ENCODE assay signal across 20 cellular contexts in genomic region chr13:43136940-43137574, GRCh38.
A peak's percentile ranks its signal among the peaks of the same experiment; 100 is the strongest.
DNase-seq lines count a peak whose midpoint lies in the region; ATAC-seq and TF ChIP-seq lines count a peak whose summit lies in the region.
"Had no signal": no experiment of that assay in that cellular context is flagged by ENCODE, and none has a peak within 500 bp of the region (broad histone marks: within the 10 kb centered on the region; RNA-seq: fewer than 3 reads in every experiment).

No MANE protein-coding gene starts in this region.

- no peak for ATAC-seq in heart right ventricle
- ATAC-seq: body of pancreas; CD8-positive, alpha-beta T cell; stimulated activated memory B cell treated with anti-CD40 and anti-IgM and Interleukin-4, amounts not matched to agents 10 μg/mL and 1 μg/mL and 100 μg/mL, for 72 hours had no signal

- H3K9me2 ChIP-seq in Karpas-422 (replicated peaks; ENCODE audit: insufficient read depth, low read length): no peaks in the 10 kb centered on the region

- no peaks in the 10 kb centered on the region for H3K9me3 ChIP-seq in Karpas-422 (ENCODE audit: low read length)
- H3K9me3 ChIP-seq in neural progenitor cell (ENCODE audit: low read depth): no peaks in the 10 kb centered on the region
- no peaks in the 10 kb centered on the region for H3K9me3 ChIP-seq in heart right ventricle
- H3K9me3 ChIP-seq: body of pancreas, colonic mucosa, pancreas, thoracic aorta had no signal

- no peaks in the 10 kb centered on the region for H3K79me2 ChIP-seq in Karpas-422 (ENCODE audit: low read length)
- no peaks in the 10 kb centered on the region for H3K79me2 ChIP-seq in neural progenitor cell (ENCODE audit: low read depth)

- H2AFZ ChIP-seq in Karpas-422 (ENCODE audit: low read length) (0 out of 2 replicates have a peak overlapping the region, but pooled peaks have one; percentile 7), neural progenitor cell (replicated peaks) (peak overlapping the region; percentile 43)

- DNase-seq in GM03348 (ENCODE audit: low spot score) (peak; percentile 6), Karpas-422 (no peak), glutamatergic neuron (peak; percentile 55), neural progenitor cell (ENCODE audit: low spot score) (no peak), coronary artery (ENCODE audit: low spot score) (no peak), heart right ventricle (no peak)
- DNase-seq in activated CD4-positive, alpha-beta T cell treated with anti-CD3 and anti-CD28 coated beads, Interleukin-2, amount 50 U/mL, for 4 hours: no peak
- DNase-seq: activated CD4-positive, alpha-beta T cell treated with anti-CD3 and anti-CD28 coated beads for 4 hours; body of pancreas; CD8-positive, alpha-beta T cell; colonic mucosa; NCI-H1417; NCI-H2107; NCI-H526 treated with DMSO at 0.1 percent for 48 hours; pancreas had no signal

- H3K36me3 Mint-ChIP-seq in glutamatergic neuron (ENCODE audit: unreplicated experiment): no peaks in the 10 kb centered on the region
- H3K36me3 Mint-ChIP-seq in neural progenitor cell: no peaks in the 10 kb centered on the region
- H3K36me3 Mint-ChIP-seq: CD8-positive, alpha-beta T cell; stimulated activated memory B cell treated with anti-CD40 and anti-IgM and Interleukin-4, amounts not matched to agents 10 μg/mL and 1 μg/mL and 100 μg/mL, for 72 hours had no signal

- peaks cover 18% of the 10 kb centered on the region for H3K4me1 ChIP-seq in Karpas-422 (ENCODE audit: low read length)
- peaks cover 19% of the 10 kb centered on the region for H3K4me1 ChIP-seq in neural progenitor cell
- H3K4me1 ChIP-seq in heart right ventricle: peaks cover 0 to 6% (median 0%) of the 10 kb centered on the region in 9 donors
- H3K4me1 ChIP-seq: body of pancreas, colonic mucosa, pancreas had no signal

- peaks cover 17% of the 10 kb centered on the region for H3F3A ChIP-seq in neural progenitor cell (ENCODE audit: low read depth)

- TF ChIP-seq CTCF in glutamatergic neuron (IDR thresholded peaks at IDR 0.05; ENCODE audit: partially characterized antibody, unreplicated experiment) (no peak), neural progenitor cell (IDR thresholded peaks at IDR 0.05) (no peak), coronary artery (IDR thresholded peaks at IDR 0.05) (no peak), heart right ventricle (IDR thresholded peaks at IDR 0.05) (no peak)

- H3K4me2 ChIP-seq in Karpas-422 (ENCODE audit: low read depth, low read length, poor library complexity, severe bottlenecking) (no peak overlapping the region), neural progenitor cell (no peak overlapping the region)

- H4K20me1 ChIP-seq in Karpas-422 (ENCODE audit: insufficient read depth, low read depth, low read length) (no peaks in the 10 kb centered on the region), neural progenitor cell (ENCODE audit: low read depth) (no peaks in the 10 kb centered on the region)

- H3K4me1 Mint-ChIP-seq in glutamatergic neuron (ENCODE audit: low read depth, unreplicated experiment) (peaks cover 44% of the 10 kb centered on the region), neural progenitor cell (peaks cover 20% of the 10 kb centered on the region)
- H3K4me1 Mint-ChIP-seq: stimulated activated memory B cell treated with anti-CD40 and anti-IgM and Interleukin-4, amounts not matched to agents 10 μg/mL and 1 μg/mL and 100 μg/mL, for 72 hours had no signal

- H3K27ac Mint-ChIP-seq in glutamatergic neuron (ENCODE audit: unreplicated experiment) (peak overlapping the region; percentile 66), neural progenitor cell (no peak overlapping the region)
- H3K27ac Mint-ChIP-seq: activated naive CD8-positive, alpha-beta T cell; activated T-helper 1 cell treated with anti-CD3 and anti-CD28 coated beads, Interleukin-12 subunit alpha, Interleukin-12 subunit beta, Interleukin-2, Interleukin-4 antibody, amounts not matched to agents 30 ng/mL and 10 ng/mL and 1 ng/mL, durations not matched to agents 14 hours and 24 hours and 36 hours; CD8-positive, alpha-beta T cell; stimulated activated memory B cell treated with anti-CD40 and anti-IgM and Interleukin-4, amounts not matched to agents 10 μg/mL and 1 μg/mL and 100 μg/mL, for 72 hours had no signal

- intact Hi-C loops in heart right ventricle (cut with DNase I): loop anchor here in 2 of 10 donors (10.0 kb wide), 6 partner anchors 172 to 542 kb away; no protein-coding TSS in a partner anchor

- H3K9ac ChIP-seq in Karpas-422 (ENCODE audit: low read length) (no peak overlapping the region), neural progenitor cell (no peak overlapping the region)

- H3K4me3 ChIP-seq in Karpas-422 (ENCODE audit: low read length): no peak overlapping the region
- no peak overlapping the region for H3K4me3 ChIP-seq in neural progenitor cell
- no peak overlapping the region for H3K4me3 ChIP-seq in coronary artery
- no peak overlapping the region for H3K4me3 ChIP-seq in heart right ventricle
- H3K4me3 ChIP-seq: body of pancreas, colonic mucosa, lung, pancreas, thoracic aorta had no signal

- H3K27me3 Mint-ChIP-seq in glutamatergic neuron (ENCODE audit: unreplicated experiment) (peaks cover 8% of the 10 kb centered on the region), neural progenitor cell (ENCODE audit: insufficient read depth, low read depth) (peaks cover 8% of the 10 kb centered on the region)

- H3K36me3 ChIP-seq in Karpas-422 (ENCODE audit: insufficient read depth, low read length) (no peaks in the 10 kb centered on the region), neural progenitor cell (no peaks in the 10 kb centered on the region), heart right ventricle (no peaks in the 10 kb centered on the region)
- H3K36me3 ChIP-seq: colonic mucosa, pancreas, thoracic aorta had no signal

- H3K9me3 Mint-ChIP-seq in glutamatergic neuron (ENCODE audit: unreplicated experiment) (peaks cover 16% of the 10 kb centered on the region), neural progenitor cell (no peaks in the 10 kb centered on the region)
- H3K9me3 Mint-ChIP-seq: activated T-helper 1 cell treated with anti-CD3 and anti-CD28 coated beads, Interleukin-12 subunit alpha, Interleukin-12 subunit beta, Interleukin-2, Interleukin-4 antibody, amounts not matched to agents 30 ng/mL and 10 ng/mL and 1 ng/mL, durations not matched to agents 14 hours and 24 hours and 36 hours; CD8-positive, alpha-beta T cell; stimulated activated memory B cell treated with anti-CD40 and anti-IgM and Interleukin-4, amounts not matched to agents 10 μg/mL and 1 μg/mL and 100 μg/mL, for 72 hours had no signal

- 54 to 66% methylated on average over 7 of the region's 7 CpGs for WGBS in heart right ventricle, 2 donors

- no peak overlapping the region for H3K4me3 Mint-ChIP-seq in glutamatergic neuron (ENCODE audit: unreplicated experiment)
- H3K4me3 Mint-ChIP-seq in neural progenitor cell: no peak overlapping the region
- H3K4me3 Mint-ChIP-seq: activated naive CD8-positive, alpha-beta T cell; activated T-helper 1 cell treated with anti-CD3 and anti-CD28 coated beads, Interleukin-12 subunit alpha, Interleukin-12 subunit beta, Interleukin-2, Interleukin-4 antibody, amounts not matched to agents 30 ng/mL and 10 ng/mL and 1 ng/mL, durations not matched to agents 14 hours and 24 hours and 36 hours; CD8-positive, alpha-beta T cell; stimulated activated memory B cell treated with anti-CD40 and anti-IgM and Interleukin-4, amounts not matched to agents 10 μg/mL and 1 μg/mL and 100 μg/mL, for 72 hours had no signal

- H3K27ac ChIP-seq in Karpas-422 (ENCODE audit: low read length) (no peak overlapping the region), neural progenitor cell (no peak overlapping the region), coronary artery (no peak overlapping the region), heart right ventricle (no peak overlapping the region)
- H3K27ac ChIP-seq: body of pancreas, colonic mucosa, pancreas, thoracic aorta had no signal

- no peaks in the 10 kb centered on the region for H3K27me3 ChIP-seq in Karpas-422 (ENCODE audit: low read length)
- no peaks in the 10 kb centered on the region for H3K27me3 ChIP-seq in neural progenitor cell
- H3K27me3 ChIP-seq in heart right ventricle: peaks cover 0 to 8% (median 3%) of the 10 kb centered on the region in 7 donors
- H3K27me3 ChIP-seq: body of pancreas, colonic mucosa, pancreas had no signal

Comparison
In these comparisons a context has a peak if more than half of its experiments do, and no peak if none do; other contexts are left out.
1. DNase-seq: peak in GM03348 (single experiment) and glutamatergic neuron (single experiment); none in Karpas-422 (single experiment), neural progenitor cell (single experiment), coronary artery (single experiment), activated CD4-positive, alpha-beta T cell treated with anti-CD3 and anti-CD28 coated beads, Interleukin-2, amount 50 U/mL, for 4 hours (0 of 2) and heart right ventricle (0 of 2).